22 cellular contexts compared by ENCODE assay signal in the genomic region with DNA sequence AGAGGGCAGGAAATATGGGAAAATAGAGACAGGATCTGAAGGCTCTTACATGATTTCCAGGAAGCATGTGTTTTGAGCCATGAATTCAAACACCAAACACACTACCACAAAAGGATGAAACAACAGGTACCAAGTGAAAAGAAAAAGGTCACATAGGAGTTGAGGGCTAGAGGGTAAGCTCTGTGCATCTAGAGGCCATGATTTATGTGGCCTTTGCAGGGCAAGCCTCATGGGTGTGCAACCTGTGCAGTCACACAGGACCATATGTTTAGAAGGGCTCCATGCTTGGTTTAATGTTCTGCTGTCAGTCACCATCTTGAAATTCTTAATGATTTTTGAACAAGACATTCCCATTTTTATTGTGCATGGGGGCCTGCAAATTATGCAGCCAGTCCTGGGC.
"Had no signal": no experiment of that assay in that cellular context is flagged by ENCODE, and none has a peak within 500 bp of the region (broad histone marks: within the 10 kb centered on the region; RNA-seq: fewer than 3 reads in every experiment).

No MANE protein-coding gene starts in this region.

- DNase-seq: Karpas-422, KG1, MG63, NCI-H1092, NCI-H1105 treated with DMSO at 0.1 percent for 48 hours, NCI-H1417 treated with DMSO at 0.1 percent for 48 hours, NCI-H187, NCI-H2029, NCI-H2081 treated with DMSO at 0.1 percent for 48 hours, NCI-H2171, NCI-H226, NCI-H446, NCI-H510A, NCI-H524 treated with DMSO at 0.1 percent for 48 hours, NCI-H69, NCI-H774, PC-3, SHP77 treated with DMSO at 0.1 percent for 48 hours, SJCRH30, T-helper 1 cell had no signal

- ATAC-seq: Panc1, PC-3, SK-N-SH treated with all-trans-retinoic acid at 6 μM for 48 hours had no signal
